ENCODE assay signal across 13 cellular contexts in genomic region chr21:43311303-43311817, GRCh38.
A peak's percentile ranks its signal among the peaks of the same experiment; 100 is the strongest.
DNase-seq lines count a peak whose midpoint lies in the region; ATAC-seq, FAIRE-seq and TF ChIP-seq lines count a peak whose summit lies in the region.
"Had no signal": no experiment of that assay in that cellular context is flagged by ENCODE, and none has a peak within 500 bp of the region (broad histone marks: within the 10 kb centered on the region; RNA-seq: fewer than 3 reads in every experiment).

No MANE protein-coding gene starts in this region.

- H3K27ac Mint-ChIP-seq in Calu3 (ENCODE audit: unreplicated experiment): peak overlapping the region; percentile 40
- no peak overlapping the region for H3K27ac Mint-ChIP-seq in activated CD4-positive, alpha-beta T cell treated with anti-CD3 and anti-CD28 coated beads for 36 hours

- ATAC-seq in GM21576 (IDR thresholded peaks at IDR 0.05; ENCODE audit: unreplicated experiment): no peak
- ATAC-seq in activated CD4-positive, alpha-beta T cell treated with anti-CD3 and anti-CD28 coated beads for 36 hours: no peak
- ATAC-seq: GM12878, psoas muscle had no signal

- H3K4me2 ChIP-seq in keratinocyte (ENCODE audit: control insufficient read depth, extremely low read depth, insufficient read depth, low read depth, low read length): peak overlapping the region; percentile 25

- no peaks in the 10 kb centered on the region for H3K9me3 Mint-ChIP-seq in Calu3 (ENCODE audit: low read depth, unreplicated experiment)
- no peaks in the 10 kb centered on the region for H3K9me3 Mint-ChIP-seq in activated CD4-positive, alpha-beta T cell treated with anti-CD3 and anti-CD28 coated beads for 36 hours (ENCODE audit: low read depth)
- H3K9me3 Mint-ChIP-seq: central memory CD8-positive, alpha-beta T cell had no signal

- no peaks in the 10 kb centered on the region for H3K9me1 ChIP-seq in keratinocyte (ENCODE audit: control insufficient read depth, extremely low read depth, insufficient read depth, low read length)

- CTCF ChIA-PET in Calu3 (lab: Charles Lee): interaction anchor here (1.2 to 1.5 kb wide), 2 partner anchors 12 to 14 kb away, joined by 3 read pairs; no protein-coding TSS in a partner anchor
- CTCF ChIA-PET in activated CD4-positive, alpha-beta T cell treated with anti-CD3 and anti-CD28 coated beads for 36 hours (lab: Charles Lee): no interaction called here

- no peak for FAIRE-seq in keratinocyte (lab: Jason Lieb, UNC)
- FAIRE-seq: GM12878, TTC549 had no signal

- no peak overlapping the region for H2AFZ ChIP-seq in keratinocyte (ENCODE audit: control insufficient read depth, low read length)

- DNase-seq in Calu3 (no peak), NCI-H1092 treated with DMSO at 0.1 percent for 48 hours (lab: John Stamatoyannopoulos, UW) (peak; percentile 47), NCI-H748 (lab: John Stamatoyannopoulos, UW; ENCODE audit: unreplicated experiment) (peak; percentile 95), keratinocyte (ENCODE audit: low read depth, low spot score) (no peak), ACHN (no peak), MV-4-11 (lab: John Stamatoyannopoulos, UW) (no peak)
- no peak for DNase-seq in activated CD4-positive, alpha-beta T cell treated with anti-CD3 and anti-CD28 coated beads for 36 hours
- DNase-seq: uterus had no signal

- H3K79me2 ChIP-seq in keratinocyte (ENCODE audit: control insufficient read depth, insufficient read depth, low read length): no peaks in the 10 kb centered on the region

- no peak overlapping the region for H3K9ac ChIP-seq in keratinocyte (ENCODE audit: control insufficient read depth, extremely low read depth, insufficient read depth, low read length)

- BruUV-seq in Calu3 (replicated peaks; lab: Mats Ljungman, UMichigan): no TSS peak

- H3K27ac ChIP-seq in keratinocyte (ENCODE audit: control insufficient read depth, insufficient read depth, low read length): no peak overlapping the region
- H3K27ac ChIP-seq: psoas muscle, uterus had no signal

- dilution Hi-C loops in keratinocyte (cut with MboI; ENCODE audit: extremely low pct_ligation_motif_present, low sequenced_read_pairs): no loop called here

- H3K9me3 ChIP-seq in keratinocyte (ENCODE audit: control insufficient read depth, low read depth, low read length): no peaks in the 10 kb centered on the region
- H3K9me3 ChIP-seq: psoas muscle, uterus had no signal

- in situ Hi-C loops in ACHN (cut with HindIII; ENCODE audit: low pct_ligation_motif_present, low pct_unique_long_range_greater_than_20kb, low sequenced_read_pairs): no loop called here

- POLR2A ChIA-PET in activated CD4-positive, alpha-beta T cell treated with anti-CD3 and anti-CD28 coated beads for 36 hours (lab: Charles Lee): no interaction called here

- H3K36me3 ChIP-seq in keratinocyte (ENCODE audit: control insufficient read depth in 2 of 2, extremely low read depth in 1 of 2, insufficient read depth in 2 of 2, low read length in 2 of 2): no peaks in the 10 kb centered on the region
- H3K36me3 ChIP-seq: uterus had no signal

- no peak overlapping the region for H3K4me3 Mint-ChIP-seq in Calu3 (ENCODE audit: low read depth, unreplicated experiment)
- H3K4me3 Mint-ChIP-seq in activated CD4-positive, alpha-beta T cell treated with anti-CD3 and anti-CD28 coated beads for 36 hours: no peak overlapping the region
- H3K4me3 Mint-ChIP-seq: central memory CD8-positive, alpha-beta T cell had no signal

- H4K20me1 ChIP-seq in keratinocyte (ENCODE audit: control insufficient read depth, extremely low read depth, insufficient read depth, low read length): no peaks in the 10 kb centered on the region

- H3K4me3 ChIP-seq in keratinocyte (ENCODE audit: control insufficient read depth in 2 of 3, extremely low read depth in 1 of 3, insufficient read depth in 2 of 3, low read depth in 1 of 3, low read length in 3 of 3): no peak overlapping the region
- H3K4me3 ChIP-seq: GM12878, psoas muscle, uterus had no signal

- no peaks in the 10 kb centered on the region for H3K27me3 Mint-ChIP-seq in Calu3 (ENCODE audit: unreplicated experiment)
- H3K27me3 Mint-ChIP-seq in activated CD4-positive, alpha-beta T cell treated with anti-CD3 and anti-CD28 coated beads for 36 hours: peaks cover 5% of the 10 kb centered on the region

- peaks cover 23% of the 10 kb centered on the region for H3K4me1 Mint-ChIP-seq in Calu3 (ENCODE audit: low read depth, unreplicated experiment)
- H3K4me1 Mint-ChIP-seq in activated CD4-positive, alpha-beta T cell treated with anti-CD3 and anti-CD28 coated beads for 36 hours: peaks cover 6% of the 10 kb centered on the region
- H3K4me1 Mint-ChIP-seq: central memory CD8-positive, alpha-beta T cell had no signal

- TF ChIP-seq CTCF in Calu3 (IDR thresholded peaks at IDR 0.05; ENCODE audit: unreplicated experiment): no peak
- no peak for TF ChIP-seq CTCF in keratinocyte (optimal IDR thresholded peaks at IDR 0.05 in 1 of 3, IDR thresholded peaks at IDR 0.05 in 1 of 3, conservative IDR thresholded peaks at IDR 0.05 in 1 of 3; ENCODE audit: extremely low read depth in 1 of 3, insufficient read depth in 2 of 3, low read length in 3 of 3)

- no peaks in the 10 kb centered on the region for H3K27me3 ChIP-seq in keratinocyte (ENCODE audit: control insufficient read depth, extremely low read depth, insufficient read depth, low read length)
- H3K27me3 ChIP-seq: uterus had no signal

- H3K36me3 Mint-ChIP-seq in Calu3 (ENCODE audit: insufficient read depth, unreplicated experiment): no peaks in the 10 kb centered on the region
- no peaks in the 10 kb centered on the region for H3K36me3 Mint-ChIP-seq in activated CD4-positive, alpha-beta T cell treated with anti-CD3 and anti-CD28 coated beads for 36 hours (ENCODE audit: low read depth)

- intact Hi-C loops in Calu3 (cut with micrococcal nuclease; ENCODE audit: unreplicated experiment): no loop called here
- intact Hi-C loops in activated CD4-positive, alpha-beta T cell treated with anti-CD3 and anti-CD28 coated beads for 36 hours (cut with DNase I, micrococcal nuclease): no loop called here

- H3K4me1 ChIP-seq in keratinocyte (ENCODE audit: control insufficient read depth, extremely low read depth, insufficient read depth, low read length): peaks cover 30% of the 10 kb centered on the region
- H3K4me1 ChIP-seq: psoas muscle, uterus had no signal

Comparison
In these comparisons a context has a peak if more than half of its experiments do, and no peak if none do; other contexts are left out.
1. DNase-seq: peak in NCI-H1092 treated with DMSO at 0.1 percent for 48 hours (single experiment) and NCI-H748 (single experiment); none in Calu3 (single experiment), keratinocyte (single experiment), ACHN (single experiment), MV-4-11 (single experiment) and activated CD4-positive, alpha-beta T cell treated with anti-CD3 and anti-CD28 coated beads for 36 hours (single experiment).